25 cellular contexts compared by ENCODE assay signal in the genomic region with DNA sequence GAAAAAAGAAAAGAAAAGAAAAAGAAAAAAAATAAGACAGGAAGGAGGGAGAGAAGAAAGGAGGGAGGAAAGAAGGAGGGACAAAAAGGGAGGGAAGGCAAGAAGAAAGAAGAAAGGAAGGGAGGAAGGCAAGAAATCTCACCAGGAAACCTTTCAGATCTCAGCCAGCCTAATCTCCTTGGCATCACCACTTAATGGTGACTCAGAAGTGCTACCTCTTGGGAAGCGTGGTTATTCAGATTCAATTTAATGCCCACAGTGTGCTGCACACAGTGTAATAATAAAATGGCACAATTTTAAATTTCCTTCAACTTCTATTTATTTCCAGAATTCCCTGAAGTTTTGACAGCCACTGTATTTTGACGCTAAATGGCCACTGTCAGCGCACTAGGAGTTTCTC. TPM values are rescaled to one million over a fixed set of nuclear protein-coding genes. Genes with fewer than 3 reads are reported as not detected.
A peak's percentile ranks its signal among the peaks of the same experiment; 100 is the strongest.
DNase-seq lines count a peak whose midpoint lies in the region; ATAC-seq and TF ChIP-seq lines count a peak whose summit lies in the region.
"Had no signal": no experiment of that assay in that cellular context is flagged by ENCODE, and none has a peak within 500 bp of the region (broad histone marks: within the 10 kb centered on the region; RNA-seq: fewer than 3 reads in every experiment).

No MANE protein-coding gene starts in this region.

- no peaks in the 10 kb centered on the region for H3K9me3 Mint-ChIP-seq in osteocyte (ENCODE audit: unreplicated experiment)
- H3K9me3 Mint-ChIP-seq: activated naive CD8-positive, alpha-beta T cell treated with anti-CD3 and anti-CD28 coated beads, Interleukin-2, amount 10 ng/mL, durations not matched to agents 7 days and 5 days; CD4-positive, alpha-beta T cell; endodermal cell had no signal

- in situ Hi-C loops in astrocyte of the cerebellum (cut with HindIII; ENCODE audit: low sequenced_read_pairs), result no loop called here

- H3K27ac ChIP-seq in heart right ventricle, result no peak overlapping the region
- H3K27ac ChIP-seq in dorsolateral prefrontal cortex, result no peak overlapping the region
- H3K27ac ChIP-seq: heart left ventricle, Peyer's patch, right atrium auricular region, upper lobe of right lung, WERI-Rb-1 had no signal

- no peak overlapping the region for H3K4me3 ChIP-seq in astrocyte of the cerebellum (ENCODE audit: low read depth, low read length)
- no peak overlapping the region for H3K4me3 ChIP-seq in heart right ventricle
- no peak overlapping the region for H3K4me3 ChIP-seq in dorsolateral prefrontal cortex
- H3K4me3 ChIP-seq: heart left ventricle, Peyer's patch, right atrium auricular region, upper lobe of right lung had no signal

- no peaks in the 10 kb centered on the region for H3K27me3 Mint-ChIP-seq in osteocyte (ENCODE audit: unreplicated experiment)
- H3K27me3 Mint-ChIP-seq: activated naive CD8-positive, alpha-beta T cell treated with anti-CD3 and anti-CD28 coated beads, Interleukin-2, amount 10 ng/mL, durations not matched to agents 7 days and 5 days; CD4-positive, alpha-beta T cell had no signal

- H3K4me3 Mint-ChIP-seq in osteocyte (ENCODE audit: unreplicated experiment), result no peak overlapping the region
- H3K4me3 Mint-ChIP-seq: activated naive CD8-positive, alpha-beta T cell treated with anti-CD3 and anti-CD28 coated beads, Interleukin-2, amount 10 ng/mL, durations not matched to agents 7 days and 5 days; brain; CD4-positive, alpha-beta T cell; endodermal cell; naive thymus-derived CD8-positive, alpha-beta T cell had no signal

- no peaks in the 10 kb centered on the region for H3K4me1 ChIP-seq in heart right ventricle
- H3K4me1 ChIP-seq: heart left ventricle, Peyer's patch, right atrium auricular region, upper lobe of right lung had no signal

- intact Hi-C loops in heart right ventricle (cut with DNase I) (no loop called here), dorsolateral prefrontal cortex (cut with DNase I) (no loop called here)

- H3K9me3 ChIP-seq in heart right ventricle, result no peaks in the 10 kb centered on the region
- H3K9me3 ChIP-seq: heart left ventricle, Peyer's patch, right atrium auricular region, upper lobe of right lung had no signal

- H3K4me1 Mint-ChIP-seq in osteocyte (ENCODE audit: unreplicated experiment), result peaks cover 46% of the 10 kb centered on the region
- H3K4me1 Mint-ChIP-seq: activated naive CD8-positive, alpha-beta T cell treated with anti-CD3 and anti-CD28 coated beads, Interleukin-2, amount 10 ng/mL, durations not matched to agents 7 days and 5 days; endodermal cell; naive thymus-derived CD8-positive, alpha-beta T cell had no signal

- no peak for ATAC-seq in heart right ventricle
- ATAC-seq: heart left ventricle; left colon; naive thymus-derived CD8-positive, alpha-beta T cell; upper lobe of right lung had no signal

- 71 to 88% methylated on average over 3 of the region's 3 CpGs for WGBS in heart right ventricle, 2 donors

- peaks cover 3% of the 10 kb centered on the region for H3K36me3 Mint-ChIP-seq in osteocyte (ENCODE audit: unreplicated experiment)
- H3K36me3 Mint-ChIP-seq: activated naive CD8-positive, alpha-beta T cell treated with anti-CD3 and anti-CD28 coated beads, Interleukin-2, amount 10 ng/mL, durations not matched to agents 7 days and 5 days; brain; naive thymus-derived CD8-positive, alpha-beta T cell had no signal

- DNase-seq in EL (peak; percentile 4), MV-4-11 (lab: John Stamatoyannopoulos, UW) (peak; percentile 40), astrocyte of the cerebellum (ENCODE audit: low read depth) (peak; percentile 2), osteocyte (ENCODE audit: extremely low spot score, unreplicated experiment) (no peak), heart right ventricle (no peak), NCI-H1930 (lab: John Stamatoyannopoulos, UW) (no peak), dorsolateral prefrontal cortex (no peak)
- DNase-seq: activated CD8-positive, alpha-beta memory T cell treated with anti-CD3 and anti-CD28 coated beads, Interleukin-2, amount 50 U/mL, for 48 hours; activated naive CD8-positive, alpha-beta T cell treated with anti-CD3 and anti-CD28 coated beads, Interleukin-2, amount 10 ng/mL, durations not matched to agents 7 days and 5 days; CD4-positive, alpha-beta T cell; endodermal cell; H7; heart left ventricle; KG1; left colon; naive thymus-derived CD8-positive, alpha-beta T cell; NCI-H510A; NK-92 treated with Interleukin-12 subunit alpha and Interleukin-12 subunit beta, amount 100 ng/mL, for 24 hours; Peyer's patch; stimulated activated CD8-positive, alpha-beta memory T cell treated with anti-CD3 and anti-CD28 coated beads, Interleukin-4, amount 100 ng/mL, for 48 hours; upper lobe of right lung; WERI-Rb-1 had no signal

- H3K27me3 ChIP-seq in heart right ventricle (no peaks in the 10 kb centered on the region), dorsolateral prefrontal cortex (peaks cover 0 to 6% (median 0%) of the 10 kb centered on the region in 45 donors)
- H3K27me3 ChIP-seq: Peyer's patch, right atrium auricular region, upper lobe of right lung had no signal

- TF ChIP-seq CTCF in astrocyte of the cerebellum (IDR thresholded peaks at IDR 0.05; ENCODE audit: low read depth, low read length, missing control alignments) (no peak), osteocyte (IDR thresholded peaks at IDR 0.05) (no peak), heart right ventricle (IDR thresholded peaks at IDR 0.05) (no peak), dorsolateral prefrontal cortex (IDR thresholded peaks at IDR 0.05 in 54 of 56, conservative IDR thresholded peaks at IDR 0.05 in 2 of 56; ENCODE audit: low read depth in 1 of 56, partially characterized antibody in 56 of 56) (no peak)

- H3K36me3 ChIP-seq in heart right ventricle, result no peaks in the 10 kb centered on the region
- H3K36me3 ChIP-seq: heart left ventricle, Peyer's patch, right atrium auricular region, upper lobe of right lung, WERI-Rb-1 had no signal

- H3K27ac Mint-ChIP-seq in osteocyte (ENCODE audit: unreplicated experiment), result peak overlapping the region; percentile 91
- H3K27ac Mint-ChIP-seq: activated naive CD8-positive, alpha-beta T cell treated with anti-CD3 and anti-CD28 coated beads, Interleukin-2, amount 10 ng/mL, durations not matched to agents 7 days and 5 days; CD4-positive, alpha-beta T cell; endodermal cell; naive thymus-derived CD8-positive, alpha-beta T cell had no signal

RNA-seq across cellular contexts. Expression of a gene that starts 50.3 kb away (rescaled TPM):
- 203 and 206 TPM in 2 replicates for total RNA-seq in osteocyte
- 1 to 10 TPM in 7 of 10 donors, under 1 TPM in 3; 0.18 to 3.9 (median 2.2) TPM for total RNA-seq in heart right ventricle
- polyA plus RNA-seq in heart right ventricle, result 1 to 10 TPM in 1 of 2 donors, under 1 TPM in 1; 0.15 to 1.2 TPM
- total RNA-seq in dorsolateral prefrontal cortex, result 10 to 100 TPM in 1 of 120 experiments, 1 to 10 TPM in 113, under 1 TPM in 6; 0.44 to 14.1 (median 2.2) TPM
- total RNA-seq: activated naive CD8-positive, alpha-beta T cell treated with anti-CD3 and anti-CD28 coated beads, Interleukin-2, amount 10 ng/mL, durations not matched to agents 7 days and 5 days; CD4-positive, alpha-beta T cell; endodermal cell; H7; naive thymus-derived CD8-positive, alpha-beta T cell; T-helper 2 cell treated with Interferon-gamma antibody and Interleukin-4, amounts not matched to agents 100 ng/mL and 5 ng/mL, for 36 hours had no signal
- polyA plus RNA-seq: naive thymus-derived CD8-positive, alpha-beta T cell had no signal

Comparison
In these comparisons a context has a peak if more than half of its experiments do, and no peak if none do; other contexts are left out.
1. DNase-seq: peak in EL (single experiment), MV-4-11 (single experiment) and astrocyte of the cerebellum (single experiment); none in osteocyte (single experiment), heart right ventricle (0 of 2), NCI-H1930 (0 of 2) and dorsolateral prefrontal cortex (0 of 10).
2. RNA of a gene that starts 50.3 kb away (total RNA-seq): 203 to 206 TPM in osteocyte; 0.18 to 3.9 TPM in heart right ventricle and 0.44 to 14.1 TPM in dorsolateral prefrontal cortex; every median in the first group is over 10 times any median in the second.